ENCODE assay signal across 31 cellular contexts in genomic region chr18:77906103-77906502, GRCh38.
"Had no signal": no experiment of that assay in that cellular context is flagged by ENCODE, and none has a peak within 500 bp of the region (broad histone marks: within the 10 kb centered on the region; RNA-seq: fewer than 3 reads in every experiment).

No MANE protein-coding gene starts in this region.

- H3K4me2 ChIP-seq: SK-N-SH had no signal

- H3K27me3 ChIP-seq: Peyer's patch, SJSA1 had no signal

- H3K4me3 Mint-ChIP-seq: activated B cell treated with CpG ODN at 0.5 μM for 24 hours; activated CD4-positive, alpha-beta memory T cell treated with anti-CD3 and anti-CD28 coated beads for 36 hours; activated naive CD4-positive, alpha-beta T cell treated with anti-CD3 and anti-CD28 coated beads, Interleukin-2, amount 10 ng/mL, durations not matched to agents 7 days and 5 days; activated naive CD8-positive, alpha-beta T cell; activated naive CD8-positive, alpha-beta T cell treated with anti-CD3 and anti-CD28 coated beads, Interleukin-2, amount 50 U/mL, for 24 hours; brain; T-helper 1 cell treated with Interleukin-12 subunit alpha and Interleukin-12 subunit beta and Interleukin-4 antibody, amounts not matched to agents 30 μg/mL and 1 μg/mL, for 36 hours; T-helper 2 cell treated with Interferon-gamma antibody and Interleukin-4, amounts not matched to agents 5 μg/mL and 100 μg/mL, for 36 hours had no signal

- H3K4me1 ChIP-seq: Peyer's patch, SJSA1 had no signal

- H3K36me3 ChIP-seq: Peyer's patch, SJSA1 had no signal

- H3K9me3 Mint-ChIP-seq: activated B cell treated with CpG ODN at 0.5 μM for 24 hours; activated CD4-positive, alpha-beta memory T cell treated with anti-CD3 and anti-CD28 coated beads for 36 hours; activated naive CD4-positive, alpha-beta T cell treated with anti-CD3 and anti-CD28 coated beads, Interleukin-2, amount 10 ng/mL, durations not matched to agents 7 days and 5 days; activated naive CD8-positive, alpha-beta T cell treated with anti-CD3 and anti-CD28 coated beads, Interleukin-2, amount 50 U/mL, for 24 hours; T-helper 1 cell treated with Interleukin-12 subunit alpha and Interleukin-12 subunit beta and Interleukin-4 antibody, amounts not matched to agents 30 μg/mL and 1 μg/mL, for 36 hours; T-helper 2 cell treated with Interferon-gamma antibody and Interleukin-4, amounts not matched to agents 5 μg/mL and 100 μg/mL, for 36 hours had no signal

- H3K4me1 Mint-ChIP-seq: activated B cell treated with CpG ODN at 0.5 μM for 24 hours; activated naive CD4-positive, alpha-beta T cell treated with anti-CD3 and anti-CD28 coated beads, Interleukin-2, amount 10 ng/mL, durations not matched to agents 7 days and 5 days; activated naive CD8-positive, alpha-beta T cell treated with anti-CD3 and anti-CD28 coated beads, Interleukin-2, amount 50 U/mL, for 24 hours; brain had no signal

- H3K9ac ChIP-seq: SK-N-SH had no signal

- DNase-seq: activated B cell treated with CpG ODN at 0.5 μM for 24 hours; activated CD4-positive, alpha-beta memory T cell treated with anti-CD3 and anti-CD28 coated beads for 36 hours; activated CD4-positive, alpha-beta T cell treated with anti-CD3 and anti-CD28 coated beads for 4 hours; activated CD4-positive, alpha-beta T cell treated with anti-CD3 and anti-CD28 coated beads, Interleukin-2, amount 50 U/mL, for 1 hour; activated CD4-positive, CD25-positive, alpha-beta regulatory T cell treated with anti-CD3 and anti-CD28 coated beads, Interleukin-2, amount 50 U/mL, for 72 hours; activated CD8-positive, alpha-beta memory T cell treated with anti-CD3 and anti-CD28 coated beads, Interleukin-2, amount 50 U/mL, for 48 hours; activated effector memory CD4-positive, alpha-beta T cell treated with Interleukin-2 at 50 U/mL for 16 hours; activated naive CD4-positive, alpha-beta T cell treated with anti-CD3 and anti-CD28 coated beads, Interleukin-2, amount 10 ng/mL, durations not matched to agents 7 days and 5 days; activated naive CD8-positive, alpha-beta T cell treated with anti-CD3 and anti-CD28 coated beads, Interleukin-2, amount 50 U/mL, for 24 hours; activated T-cell treated with anti-CD3 and anti-CD28 coated beads, Interleukin-2, amount 50 U/mL, for 48 hours; anterior cingulate cortex; caudate nucleus; Karpas-422; NCI-H1048; NCI-H1105 treated with DMSO at 0.1 percent for 48 hours; NCI-H1436; NCI-H1694; NCI-H1930; NCI-H2081 treated with DMSO at 0.1 percent for 48 hours; NCI-H226; NCI-H524 treated with DMSO at 0.1 percent for 48 hours; Peyer's patch; RPMI8226; SHP77 treated with DMSO at 0.1 percent for 48 hours; SK-N-SH had no signal

- H3K27me3 Mint-ChIP-seq: activated B cell treated with CpG ODN at 0.5 μM for 24 hours; activated naive CD4-positive, alpha-beta T cell treated with anti-CD3 and anti-CD28 coated beads, Interleukin-2, amount 10 ng/mL, durations not matched to agents 7 days and 5 days; activated naive CD8-positive, alpha-beta T cell had no signal

- H3K4me3 ChIP-seq: Peyer's patch, SJSA1 had no signal

- H3K27ac Mint-ChIP-seq: activated B cell treated with CpG ODN at 0.5 μM for 24 hours; activated CD4-positive, alpha-beta memory T cell treated with anti-CD3 and anti-CD28 coated beads for 36 hours; activated naive CD4-positive, alpha-beta T cell treated with anti-CD3 and anti-CD28 coated beads, Interleukin-2, amount 10 ng/mL, durations not matched to agents 7 days and 5 days; activated naive CD8-positive, alpha-beta T cell; activated naive CD8-positive, alpha-beta T cell treated with anti-CD3 and anti-CD28 coated beads, Interleukin-2, amount 50 U/mL, for 24 hours; brain; T-helper 1 cell treated with Interleukin-12 subunit alpha and Interleukin-12 subunit beta and Interleukin-4 antibody, amounts not matched to agents 30 μg/mL and 1 μg/mL, for 36 hours; T-helper 2 cell treated with Interferon-gamma antibody and Interleukin-4, amounts not matched to agents 5 μg/mL and 100 μg/mL, for 36 hours had no signal

- FAIRE-seq: bronchial epithelial cell had no signal

- H3K27ac ChIP-seq: Peyer's patch, SJSA1 had no signal

- H3K9me3 ChIP-seq: Peyer's patch, SJSA1, SK-N-SH had no signal

- H3K36me3 Mint-ChIP-seq: activated CD4-positive, alpha-beta memory T cell treated with anti-CD3 and anti-CD28 coated beads for 36 hours; activated naive CD4-positive, alpha-beta T cell treated with anti-CD3 and anti-CD28 coated beads, Interleukin-2, amount 10 ng/mL, durations not matched to agents 7 days and 5 days; activated naive CD8-positive, alpha-beta T cell; brain had no signal

- ATAC-seq: activated naive CD8-positive, alpha-beta T cell treated with anti-CD3 and anti-CD28 coated beads, Interleukin-2, amount 50 U/mL, for 24 hours had no signal
